In genomic region chr1:28593988-28594356, GRCh38 we compare ENCODE assay signal across 10 cellular contexts. TPM values are rescaled to one million over a fixed set of nuclear protein-coding genes. Genes with fewer than 3 reads are reported as not detected.
"Had no signal": no experiment of that assay in that cellular context is flagged by ENCODE, and none has a peak within 500 bp of the region (broad histone marks: within the 10 kb centered on the region; RNA-seq: fewer than 3 reads in every experiment).

No MANE protein-coding gene starts in this region.

RNA-seq across cellular contexts. Expression of gene RAB42, which starts 1.9 kb away (rescaled TPM):
- total RNA-seq: HT1080, OCI-LY7 had no signal
- polyA plus RNA-seq: IgD-negative memory B cell had no signal

RNA-seq across cellular contexts. Expression of gene RNU11, which starts 54.4 kb away (rescaled TPM):
- total RNA-seq: HT1080, K562, M059J, OCI-LY7, PC-9, Peyer's patch, Right ventricle myocardium superior, RPMI7951, SJSA1 had no signal
- polyA plus RNA-seq: IgD-negative memory B cell, K562 had no signal
